In genomic region chr18:38940475-38940862, GRCh38 we compare ENCODE assay signal across 1 cellular context.
TF ChIP-seq lines count a peak whose summit lies in the region.

No MANE protein-coding gene starts in this region.

TF ChIP-seq in GM12878, 131 proteins besides CTCF, POLR2A, EP300 and RAD21 (continued from another document):
- TF ChIP-seq SMC3 (IDR thresholded peaks at IDR 0.05; ENCODE audit: borderline replicate concordance, low read length), result no peak
